ENCODE assay signal across 12 cellular contexts in genomic region chr3:174438501-174439156, GRCh38.
DNase-seq lines count a peak whose midpoint lies in the region; ATAC-seq, FAIRE-seq and TF ChIP-seq lines count a peak whose summit lies in the region.
"Had no signal": no experiment of that assay in that cellular context is flagged by ENCODE, and none has a peak within 500 bp of the region (broad histone marks: within the 10 kb centered on the region; RNA-seq: fewer than 3 reads in every experiment).

No MANE protein-coding gene starts in this region.

- H3K27me3 Mint-ChIP-seq in activated CD8-positive, alpha-beta T cell treated with anti-CD3 and anti-CD28 coated beads for 36 hours = peaks cover 21% of the 10 kb centered on the region
- H3K27me3 Mint-ChIP-seq in stimulated activated memory B cell treated with anti-CD40 and anti-IgM and Interleukin-4, amounts not matched to agents 10 μg/mL and 1 μg/mL and 100 μg/mL, for 72 hours = peaks cover 11% of the 10 kb centered on the region

- H3K4me3 Mint-ChIP-seq in activated CD8-positive, alpha-beta T cell treated with anti-CD3 and anti-CD28 coated beads for 36 hours = no peak overlapping the region
- no peak overlapping the region for H3K4me3 Mint-ChIP-seq in stimulated activated memory B cell treated with anti-CD40 and anti-IgM and Interleukin-4, amounts not matched to agents 10 μg/mL and 1 μg/mL and 100 μg/mL, for 72 hours
- H3K4me3 Mint-ChIP-seq: activated CD8-positive, alpha-beta T cell treated with anti-CD3 and anti-CD28 coated beads, Interleukin-2, amount 10 ng/mL, durations not matched to agents 7 days and 5 days had no signal

- no peaks in the 10 kb centered on the region for H3K36me3 Mint-ChIP-seq in activated CD8-positive, alpha-beta T cell treated with anti-CD3 and anti-CD28 coated beads for 36 hours (ENCODE audit: low read depth)
- no peaks in the 10 kb centered on the region for H3K36me3 Mint-ChIP-seq in stimulated activated memory B cell treated with anti-CD40 and anti-IgM and Interleukin-4, amounts not matched to agents 10 μg/mL and 1 μg/mL and 100 μg/mL, for 72 hours

- no peaks in the 10 kb centered on the region for H3K9me3 Mint-ChIP-seq in activated CD8-positive, alpha-beta T cell treated with anti-CD3 and anti-CD28 coated beads for 36 hours
- H3K9me3 Mint-ChIP-seq in stimulated activated memory B cell treated with anti-CD40 and anti-IgM and Interleukin-4, amounts not matched to agents 10 μg/mL and 1 μg/mL and 100 μg/mL, for 72 hours = peaks cover 2% of the 10 kb centered on the region

- no peak overlapping the region for H3K27ac Mint-ChIP-seq in activated CD8-positive, alpha-beta T cell treated with anti-CD3 and anti-CD28 coated beads for 36 hours
- no peak overlapping the region for H3K27ac Mint-ChIP-seq in stimulated activated memory B cell treated with anti-CD40 and anti-IgM and Interleukin-4, amounts not matched to agents 10 μg/mL and 1 μg/mL and 100 μg/mL, for 72 hours
- H3K27ac Mint-ChIP-seq: activated CD8-positive, alpha-beta T cell treated with anti-CD3 and anti-CD28 coated beads, Interleukin-2, amount 10 ng/mL, durations not matched to agents 7 days and 5 days had no signal

- no peaks in the 10 kb centered on the region for H3K9me3 ChIP-seq in pancreas
- H3K9me3 ChIP-seq: body of pancreas had no signal

- TF ChIP-seq CTCF in AG10803 (conservative IDR thresholded peaks at IDR 0.05; ENCODE audit: low read length) (no peak), pancreas (IDR thresholded peaks at IDR 0.05) (no peak), GM10248 (IDR thresholded peaks at IDR 0.05; ENCODE audit: control extremely low read depth, extremely low read depth, low read depth, missing control alignments) (no peak)
- TF ChIP-seq CTCF in activated CD8-positive, alpha-beta T cell treated with anti-CD3 and anti-CD28 coated beads for 36 hours (IDR thresholded peaks at IDR 0.05) = no peak

- peaks cover 0 to 4% (median 0%) of the 10 kb centered on the region in 3 donors for H3K4me1 ChIP-seq in pancreas

- H3K4me3 ChIP-seq in AG10803 (ENCODE audit: low read length) (peak overlapping the region; percentile 50), pancreas (no peak overlapping the region)
- H3K4me3 ChIP-seq: body of pancreas had no signal

- H3K4me1 Mint-ChIP-seq in activated CD8-positive, alpha-beta T cell treated with anti-CD3 and anti-CD28 coated beads for 36 hours (ENCODE audit: low read depth) = peaks cover 12% of the 10 kb centered on the region
- H3K4me1 Mint-ChIP-seq in stimulated activated memory B cell treated with anti-CD40 and anti-IgM and Interleukin-4, amounts not matched to agents 10 μg/mL and 1 μg/mL and 100 μg/mL, for 72 hours = peaks cover 14% of the 10 kb centered on the region

- H3K27me3 ChIP-seq in pancreas = no peaks in the 10 kb centered on the region
- H3K27me3 ChIP-seq: body of pancreas had no signal

- H3K36me3 ChIP-seq in pancreas = no peaks in the 10 kb centered on the region

- intact Hi-C loops in pancreas (cut with DNase I) = no loop called here
- intact Hi-C loops in activated CD8-positive, alpha-beta T cell treated with anti-CD3 and anti-CD28 coated beads for 36 hours (cut with micrococcal nuclease) = no loop called here

- peak; percentile 39 for FAIRE-seq in pancreas (lab: Jason Lieb, UNC)
- FAIRE-seq: GM18507 had no signal

- no peak for ATAC-seq in pancreas
- no peak for ATAC-seq in activated CD8-positive, alpha-beta T cell treated with anti-CD3 and anti-CD28 coated beads for 36 hours
- no peak for ATAC-seq in stimulated activated memory B cell treated with anti-CD40 and anti-IgM and Interleukin-4, amounts not matched to agents 10 μg/mL and 1 μg/mL and 100 μg/mL, for 72 hours
- ATAC-seq: activated CD8-positive, alpha-beta T cell treated with anti-CD3 and anti-CD28 coated beads, Interleukin-2, amount 10 ng/mL, durations not matched to agents 7 days and 5 days; body of pancreas had no signal

- 76 to 78% methylated on average over 5 of the region's 5 CpGs for WGBS in pancreas, 2 donors

- peak overlapping the region in 1 of 4 donors; percentile 98 for H3K27ac ChIP-seq in pancreas

- POLR2A ChIA-PET in activated CD8-positive, alpha-beta T cell treated with anti-CD3 and anti-CD28 coated beads for 36 hours (lab: Charles Lee) = no interaction called here
- POLR2A ChIA-PET in GM10248 (lab: Yijun Ruan, JAX) = no interaction called here

- CTCF ChIA-PET in activated CD8-positive, alpha-beta T cell treated with anti-CD3 and anti-CD28 coated beads for 36 hours (lab: Charles Lee) = no interaction called here
- CTCF ChIA-PET in GM10248 (lab: Yijun Ruan, JAX) = no interaction called here

- peak; percentile 3 for DNase-seq in AG10803 (ENCODE audit: low read depth)
- DNase-seq in NCI-H69 (lab: John Stamatoyannopoulos, UW) = peak; percentile 90
- DNase-seq in fibroblast of peridontal ligament (ENCODE audit: extremely low read depth) = peak; percentile 41
- DNase-seq in pancreas = no peak
- DNase-seq in activated CD8-positive, alpha-beta T cell treated with anti-CD3 and anti-CD28 coated beads for 36 hours = no peak
- DNase-seq in GM10248 (ENCODE audit: extremely low spot score) = no peak
- DNase-seq in NCI-H446 treated with DMSO at 0.1 percent for 48 hours (lab: John Stamatoyannopoulos, UW) = no peak
- DNase-seq: activated CD8-positive, alpha-beta T cell treated with anti-CD3 and anti-CD28 coated beads, Interleukin-2, amount 10 ng/mL, durations not matched to agents 7 days and 5 days; body of pancreas; NCI-H2029 had no signal

Comparison
In these comparisons a context has a peak if more than half of its experiments do, and no peak if none do; other contexts are left out.
1. DNase-seq: peak in AG10803 (single experiment), NCI-H69 (single experiment) and fibroblast of peridontal ligament (single experiment); none in pancreas (0 of 6), activated CD8-positive, alpha-beta T cell treated with anti-CD3 and anti-CD28 coated beads for 36 hours (single experiment), GM10248 (single experiment) and NCI-H446 treated with DMSO at 0.1 percent for 48 hours (single experiment).